In genomic region chr9:14221558-14221957, GRCh38 we compare ENCODE assay signal across 10 cellular contexts.
A peak's percentile ranks its signal among the peaks of the same experiment; 100 is the strongest.
DNase-seq lines count a peak whose midpoint lies in the region; FAIRE-seq and TF ChIP-seq lines count a peak whose summit lies in the region.
"Had no signal": no experiment of that assay in that cellular context is flagged by ENCODE, and none has a peak within 500 bp of the region (broad histone marks: within the 10 kb centered on the region; RNA-seq: fewer than 3 reads in every experiment).

No MANE protein-coding gene starts in this region.

- TF ChIP-seq CTCF in left ventricle myocardium inferior (IDR thresholded peaks at IDR 0.05; ENCODE audit: borderline replicate concordance): no peak
- no peak for TF ChIP-seq CTCF in hepatocyte (IDR thresholded peaks at IDR 0.05; ENCODE audit: poor library complexity)

- peaks cover 81% of the 10 kb centered on the region for H3K4me1 ChIP-seq in left ventricle myocardium inferior
- peaks cover 4% of the 10 kb centered on the region in 2 donors for H3K4me1 ChIP-seq in small intestine (ENCODE audit: control insufficient read depth in 2 of 2, insufficient read depth in 1 of 2, low read depth in 1 of 2, low read length in 1 of 2)
- H3K4me1 ChIP-seq in hepatocyte (ENCODE audit: insufficient read depth): no peaks in the 10 kb centered on the region

- no peaks in the 10 kb centered on the region for H3K9me3 ChIP-seq in left ventricle myocardium inferior (replicated peaks)
- H3K9me3 ChIP-seq in small intestine (ENCODE audit: control insufficient read depth, low read depth): no peaks in the 10 kb centered on the region
- no peaks in the 10 kb centered on the region for H3K9me3 ChIP-seq in hepatocyte (ENCODE audit: low read depth)

- H3K27ac ChIP-seq in left ventricle myocardium inferior (replicated peaks) (peak overlapping the region; percentile 74), small intestine (ENCODE audit: low read depth in 1 of 2, low read length in 1 of 2) (peak overlapping the region in 1 of 2 donors; percentile 8), hepatocyte (no peak overlapping the region)

- H3K9me2 ChIP-seq in hepatocyte (replicated peaks; ENCODE audit: insufficient read depth): no peaks in the 10 kb centered on the region

- H4K20me1 ChIP-seq in hepatocyte (ENCODE audit: insufficient read depth, poor library complexity, severe bottlenecking): peaks cover 8% of the 10 kb centered on the region

- H3K79me2 ChIP-seq in hepatocyte: peaks cover 50% of the 10 kb centered on the region

- no peak overlapping the region for H3K4me3 ChIP-seq in left ventricle myocardium inferior
- no peak overlapping the region for H3K4me3 ChIP-seq in small intestine (ENCODE audit: low read depth in 1 of 2, low read length in 2 of 2)
- H3K4me3 ChIP-seq in hepatocyte: no peak overlapping the region

- intact Hi-C loops in left ventricle myocardium inferior (cut with micrococcal nuclease): no loop called here

- no peak for FAIRE-seq in small intestine (lab: Jason Lieb, UNC)

- peak; percentile 47 for DNase-seq in HK-2 (ENCODE audit: unreplicated experiment)
- DNase-seq in amniotic stem cell (lab: John Stamatoyannopoulos, UW): peak; percentile 31
- no peak for DNase-seq in left ventricle myocardium inferior
- DNase-seq in small intestine: peak; percentile 70
- no peak for DNase-seq in hepatocyte (ENCODE audit: low spot score)
- DNase-seq in T-helper 2 cell: no peak
- no peak for DNase-seq in SHP77 treated with DMSO at 0.1 percent for 48 hours (lab: John Stamatoyannopoulos, UW)
- DNase-seq in NOMO-1 treated with dmso at 0.1 percent for 144 hours (lab: John Stamatoyannopoulos, UW; ENCODE audit: unreplicated experiment): no peak
- DNase-seq: activated B cell treated with CpG ODN at 0.5 μM for 24 hours, NCI-H1417 treated with DMSO at 0.1 percent for 48 hours had no signal

- H3K27me3 ChIP-seq in left ventricle myocardium inferior (ENCODE audit: low read depth) (no peaks in the 10 kb centered on the region), small intestine (ENCODE audit: control insufficient read depth in 2 of 2, insufficient read depth in 2 of 2, low read length in 2 of 2) (no peaks in the 10 kb centered on the region), hepatocyte (no peaks in the 10 kb centered on the region)

- H3K36me3 ChIP-seq in left ventricle myocardium inferior (no peaks in the 10 kb centered on the region), small intestine (ENCODE audit: control insufficient read depth in 2 of 2, insufficient read depth in 2 of 2, low read length in 2 of 2) (no peaks in the 10 kb centered on the region), hepatocyte (replicated peaks; ENCODE audit: insufficient read depth, low read depth) (no peaks in the 10 kb centered on the region)

- H3K4me2 ChIP-seq in hepatocyte: no peak overlapping the region

- H2AFZ ChIP-seq in hepatocyte: no peak overlapping the region

Comparison
In these comparisons a context has a peak if more than half of its experiments do, and no peak if none do; other contexts are left out.
1. DNase-seq: peak in HK-2 (single experiment), amniotic stem cell (single experiment) and small intestine (single experiment); none in left ventricle myocardium inferior (single experiment), hepatocyte (single experiment), T-helper 2 cell (0 of 5), SHP77 treated with DMSO at 0.1 percent for 48 hours (single experiment) and NOMO-1 treated with dmso at 0.1 percent for 144 hours (single experiment).